2 cellular contexts compared by ENCODE assay signal in genomic region chr19:49870309-49870901, GRCh38.
TF ChIP-seq lines count a peak whose summit lies in the region.

No MANE protein-coding gene starts in this region.

TF ChIP-seq in A549, 52 proteins besides CTCF, POLR2A, EP300 and RAD21:
- TF ChIP-seq FOSL2 (IDR thresholded peaks at IDR 0.05) (no peak), FOSL2 (CRISPR knock-in tag; IDR thresholded peaks at IDR 0.05) (no peak), SREBF2 (IDR thresholded peaks at IDR 0.05) (no peak), KDM5A (IDR thresholded peaks at IDR 0.05) (no peak), RFX5 (IDR thresholded peaks at IDR 0.05) (no peak), POLR2AphosphoS2 (conservative IDR thresholded peaks at IDR 0.05; ENCODE audit: low read length) (peak; percentile 53; the same call in 1 of the 2 replicates)

TF ChIP-seq in IMR-90, 13 proteins besides CTCF, POLR2A, EP300 and RAD21:
- TF ChIP-seq FOS (IDR thresholded peaks at IDR 0.05; ENCODE audit: low read depth, low read length) (no peak), USF2 (IDR thresholded peaks at IDR 0.05; ENCODE audit: low read depth, low read length) (no peak), BHLHE40 (IDR thresholded peaks at IDR 0.05; ENCODE audit: low read depth, low read length) (no peak), MAZ (IDR thresholded peaks at IDR 0.05; ENCODE audit: borderline replicate concordance, low read depth, low read length) (no peak), CHD1 (IDR thresholded peaks at IDR 0.05; ENCODE audit: low read depth, low read length) (no peak), CEBPB (IDR thresholded peaks at IDR 0.05; ENCODE audit: low read depth, low read length) (no peak)
